Comparison of ENCODE assay signal across 1 cellular context in genomic region chr4:41734366-41734765, GRCh38.
TF ChIP-seq lines count a peak whose summit lies in the region.

No MANE protein-coding gene starts in this region.

TF ChIP-seq in GM23338, 12 proteins besides CTCF, POLR2A, EP300 and RAD21 (continued from another document):
- TF ChIP-seq ZNF462 (CRISPR knock-in tag; IDR thresholded peaks at IDR 0.05) (no peak), ETS1 (IDR thresholded peaks at IDR 0.05) (no peak), STAT1 (IDR thresholded peaks at IDR 0.05; ENCODE audit: unreplicated experiment) (no peak), JUNB (IDR thresholded peaks at IDR 0.05; ENCODE audit: unreplicated experiment) (no peak), ZNF114 (CRISPR knock-in tag; IDR thresholded peaks at IDR 0.05) (no peak), ZNF331 (CRISPR knock-in tag; IDR thresholded peaks at IDR 0.05; ENCODE audit: low read depth) (no peak), NANOG (IDR thresholded peaks at IDR 0.05; ENCODE audit: borderline replicate concordance) (no peak), EZH2 (IDR thresholded peaks at IDR 0.05; ENCODE audit: low read depth, unreplicated experiment) (no peak), CREB1 (CRISPR knock-in tag; IDR thresholded peaks at IDR 0.05; ENCODE audit: low read depth) (no peak), EZH2phosphoT487 (IDR thresholded peaks at IDR 0.05; ENCODE audit: unreplicated experiment) (no peak)
